22 cellular contexts compared by ENCODE assay signal in the genomic region with DNA sequence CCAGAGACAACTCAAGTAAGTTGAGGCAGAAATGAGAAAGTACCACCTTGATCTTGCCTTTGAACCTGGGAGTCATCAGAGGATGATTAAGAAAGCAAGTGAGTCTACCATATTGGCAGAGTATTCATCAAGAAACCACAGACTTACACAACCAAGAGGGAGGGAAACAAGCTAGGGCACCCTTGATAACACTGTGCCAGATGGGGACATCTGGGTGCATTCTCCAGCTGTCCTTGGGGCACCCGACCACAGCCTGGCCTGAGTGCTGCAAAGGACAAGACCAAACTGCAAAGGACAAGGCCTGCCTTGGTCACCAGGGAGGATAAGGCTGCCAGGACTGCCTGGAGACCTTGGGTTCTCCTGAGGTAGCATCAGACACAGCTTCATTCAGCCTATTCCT.
"Had no signal": no experiment of that assay in that cellular context is flagged by ENCODE, and none has a peak within 500 bp of the region (broad histone marks: within the 10 kb centered on the region; RNA-seq: fewer than 3 reads in every experiment).

No MANE protein-coding gene starts in this region.

- H3K27me3 ChIP-seq: hepatocyte, ovary, right atrium auricular region, right lobe of liver, stomach, tibial artery, upper lobe of right lung had no signal

- H3K4me2 ChIP-seq: hepatocyte had no signal

- H3K4me1 ChIP-seq: left ventricle myocardium inferior, right atrium auricular region, right lobe of liver, stomach, tibial artery, upper lobe of right lung had no signal

- H3K79me2 ChIP-seq: hepatocyte had no signal

- ATAC-seq: naive thymus-derived CD4-positive, alpha-beta T cell; natural killer cell treated with Interleukin-12 subunit alpha and Interleukin-12 subunit beta and Interleukin-15 and Interleukin-18, amount 100 ng/mL, for 72 hours; right lobe of liver; stimulated activated naive B cell treated with anti-CD40 and anti-IgM and Interleukin-4, amounts not matched to agents 10 μg/mL and 1 μg/mL and 100 μg/mL, for 72 hours; stimulated activated naive CD8-positive, alpha-beta T cell treated with anti-CD3 and anti-CD28 coated beads, Interleukin-15, Interleukin-2, amounts not matched to agents 100 U/mL and 50 U/mL, for 24 hours; upper lobe of right lung had no signal

- H3K4me3 ChIP-seq: hepatocyte, left ventricle myocardium inferior, lung, ovary, right atrium auricular region, right lobe of liver, skin epidermis, stomach, thoracic aorta, tibial artery, upper lobe of right lung had no signal

- H3K36me3 ChIP-seq: left ventricle myocardium inferior, ovary, right atrium auricular region, right lobe of liver, stomach, thoracic aorta, tibial artery, upper lobe of right lung had no signal

- H2AFZ ChIP-seq: hepatocyte had no signal

- H3K9me3 ChIP-seq: left ventricle myocardium inferior, ovary, right atrium auricular region, right lobe of liver, stomach, thoracic aorta, tibial artery, upper lobe of right lung had no signal

- H3K27ac ChIP-seq: hepatocyte, left ventricle myocardium inferior, ovary, right atrium auricular region, right lobe of liver, skin epidermis, stomach, thoracic aorta, tibial artery, upper lobe of right lung had no signal

- DNase-seq: islet precursor cell; left ventricle myocardium inferior; mesendoderm; naive thymus-derived CD4-positive, alpha-beta T cell; ovary; right lobe of liver; stimulated activated CD4-positive, alpha-beta T cell treated with anti-CD3 and anti-CD28 coated beads, Interleukin-12 subunit alpha, Interleukin-12 subunit beta, amount 100 ng/mL, for 4 hours; stimulated activated CD4-positive, alpha-beta T cell treated with anti-CD3 and anti-CD28 coated beads, Interleukin-15, amount 100 ng/mL, for 24 hours; stimulated activated CD4-positive, alpha-beta T cell treated with anti-CD3 and anti-CD28 coated beads, Interleukin-2, amount 100 ng/mL, for 24 hours; stimulated activated CD4-positive, alpha-beta T cell treated with anti-CD3 and anti-CD28 coated beads, Interleukin-4, amount 100 ng/mL, for 1 hour; stimulated activated naive B cell treated with anti-CD40 and anti-IgM and Interleukin-4, amounts not matched to agents 10 μg/mL and 1 μg/mL and 100 μg/mL, for 72 hours; stimulated activated naive CD8-positive, alpha-beta T cell treated with anti-CD3 and anti-CD28 coated beads, Interleukin-15, Interleukin-2, amounts not matched to agents 100 U/mL and 50 U/mL, for 24 hours; stomach; tibial artery; trophoblast cell; upper lobe of right lung had no signal
